Comparison of ENCODE assay signal across 27 cellular contexts in the genomic region with DNA sequence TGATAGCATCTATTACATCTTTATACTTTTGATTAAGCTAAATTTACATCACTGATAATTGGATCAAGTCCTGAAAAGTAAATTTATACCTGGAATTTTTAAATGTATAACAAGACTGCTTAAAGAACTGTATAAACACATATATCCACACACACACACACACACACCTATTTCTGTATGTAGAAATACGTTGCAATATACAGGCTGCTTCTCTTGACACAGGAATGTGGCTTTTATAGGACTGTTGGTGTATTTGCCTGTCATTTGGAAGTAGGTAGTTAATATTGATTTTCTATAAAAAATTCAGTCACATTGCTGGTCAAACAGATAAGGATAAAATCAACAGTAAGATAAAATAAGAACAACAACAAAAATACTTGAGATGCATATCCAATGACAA.
"Had no signal": no experiment of that assay in that cellular context is flagged by ENCODE, and none has a peak within 500 bp of the region (broad histone marks: within the 10 kb centered on the region; RNA-seq: fewer than 3 reads in every experiment).

No MANE protein-coding gene starts in this region.

- DNase-seq: colonic mucosa; cortex of kidney; dermis blood vessel endothelial cell; dorsolateral prefrontal cortex; effector CD4-positive, alpha-beta T cell; effector CD8-positive, alpha-beta T cell; effector memory CD4-positive, alpha-beta T cell; effector memory CD8-positive, alpha-beta T cell; endodermal cell; erythroblast; esophagus squamous epithelium; foreskin fibroblast; foreskin keratinocyte; foreskin melanocyte; gastrocnemius medialis; glutamatergic neuron; head of caudate nucleus; heart left ventricle; heart right ventricle; hippocampal formation had no signal

- H3K27me3 Mint-ChIP-seq: dendritic cell treated with granulocyte-macrophage colony-stimulating factor and Interleukin-4, amounts not matched to agents 40 ng/mL and 50 ng/mL, for 4 days; effector memory CD8-positive, alpha-beta T cell had no signal

- ATAC-seq: effector memory CD8-positive, alpha-beta T cell; esophagus mucosa; foreskin keratinocyte; gastrocnemius medialis; gastroesophageal sphincter; heart left ventricle; heart right ventricle had no signal

- H3K4me2 ChIP-seq: hepatocyte had no signal

- H3K36me3 ChIP-seq: colonic mucosa, esophagus muscularis mucosa, esophagus squamous epithelium, gastrocnemius medialis, gastroesophageal sphincter, heart left ventricle, heart right ventricle had no signal

- H3K27ac Mint-ChIP-seq: dendritic cell treated with granulocyte-macrophage colony-stimulating factor and Interleukin-4, amounts not matched to agents 40 ng/mL and 50 ng/mL, for 4 days; effector memory CD8-positive, alpha-beta T cell; endodermal cell had no signal

- H3K79me2 ChIP-seq: hepatocyte had no signal

- H3K4me3 ChIP-seq: colonic mucosa, coronary artery, dorsolateral prefrontal cortex, esophagus muscularis mucosa, esophagus squamous epithelium, gastrocnemius medialis, gastroesophageal sphincter, heart left ventricle, heart right ventricle, hepatocyte had no signal

- H3K4me1 Mint-ChIP-seq: endodermal cell had no signal

- H2AFZ ChIP-seq: hepatocyte had no signal

- H3K27ac ChIP-seq: colonic mucosa, coronary artery, epithelial cell of prostate, esophagus muscularis mucosa, esophagus squamous epithelium, foreskin keratinocyte, gastrocnemius medialis, gastroesophageal sphincter, heart left ventricle, heart right ventricle, hepatocyte had no signal

- H3K27me3 ChIP-seq: colonic mucosa, dorsolateral prefrontal cortex, esophagus muscularis mucosa, esophagus squamous epithelium, foreskin keratinocyte, gastrocnemius medialis, gastroesophageal sphincter, heart left ventricle, heart right ventricle, hepatocyte had no signal

- H3K4me3 Mint-ChIP-seq: dendritic cell treated with granulocyte-macrophage colony-stimulating factor and Interleukin-4, amounts not matched to agents 40 ng/mL and 50 ng/mL, for 4 days; effector memory CD8-positive, alpha-beta T cell; endodermal cell had no signal

- H3K9me3 ChIP-seq: colonic mucosa, gastrocnemius medialis had no signal

- H3K4me1 ChIP-seq: colonic mucosa, esophagus muscularis mucosa, esophagus squamous epithelium, foreskin keratinocyte, gastrocnemius medialis, gastroesophageal sphincter, heart left ventricle, heart right ventricle had no signal
